In genomic region chr10:47112612-47113011, GRCh38 we compare ENCODE assay signal across 28 cellular contexts.
"Had no signal": no experiment of that assay in that cellular context is flagged by ENCODE, and none has a peak within 500 bp of the region (broad histone marks: within the 10 kb centered on the region; RNA-seq: fewer than 3 reads in every experiment).

No MANE protein-coding gene starts in this region.

- H3K9me3 ChIP-seq: neutrophil, ovary, psoas muscle, right lobe of liver, sigmoid colon, stomach, tibial artery, transverse colon, upper lobe of left lung had no signal

- H3K27me3 ChIP-seq: neutrophil, ovary, right lobe of liver, sigmoid colon, tibial artery, transverse colon, upper lobe of left lung had no signal

- H3K4me1 Mint-ChIP-seq: stimulated activated effector memory CD8-positive, alpha-beta T cell treated with anti-CD3 and anti-CD28 coated beads, Interleukin-12 subunit alpha, Interleukin-12 subunit beta, amount 100 ng/mL, for 72 hours had no signal

- H3K36me3 ChIP-seq: neutrophil, ovary, right lobe of liver, sigmoid colon, stomach, tibial artery, transverse colon, upper lobe of left lung had no signal

- H3K9me3 Mint-ChIP-seq: naive B cell; naive thymus-derived CD8-positive, alpha-beta T cell; natural killer cell treated with Interleukin-12 subunit alpha and Interleukin-12 subunit beta and Interleukin-15 and Interleukin-18, amount 100 ng/mL, for 72 hours; nephron progenitor cell; neural crest cell; stimulated activated effector memory CD8-positive, alpha-beta T cell treated with anti-CD3 and anti-CD28 coated beads, Interleukin-12 subunit alpha, Interleukin-12 subunit beta, amount 100 ng/mL, for 72 hours; stimulated activated naive B cell treated with anti-CD40 and anti-IgM and Interleukin-4, amounts not matched to agents 10 μg/mL and 1 μg/mL and 100 μg/mL, for 72 hours; stimulated activated naive CD8-positive, alpha-beta T cell treated with anti-CD3 and anti-CD28 coated beads, Interleukin-15, Interleukin-2, amounts not matched to agents 100 ng/mL and 50 ng/mL, for 24 hours had no signal

- ATAC-seq: naive thymus-derived CD8-positive, alpha-beta T cell; natural killer cell treated with Interleukin-12 subunit alpha and Interleukin-12 subunit beta and Interleukin-15 and Interleukin-18, amount 100 ng/mL, for 72 hours; psoas muscle; right cardiac atrium; right lobe of liver; stimulated activated effector memory CD8-positive, alpha-beta T cell treated with anti-CD3 and anti-CD28 coated beads, Interleukin-12 subunit alpha, Interleukin-12 subunit beta, amount 100 ng/mL, for 72 hours; stimulated activated naive B cell treated with anti-CD40 and anti-IgM and Interleukin-4, amounts not matched to agents 10 μg/mL and 1 μg/mL and 100 μg/mL, for 72 hours had no signal

- H3K27me3 Mint-ChIP-seq: naive thymus-derived CD8-positive, alpha-beta T cell; natural killer cell treated with Interleukin-12 subunit alpha and Interleukin-12 subunit beta and Interleukin-15 and Interleukin-18, amount 100 ng/mL, for 72 hours; stimulated activated naive CD8-positive, alpha-beta T cell treated with anti-CD3 and anti-CD28 coated beads, Interleukin-15, Interleukin-2, amounts not matched to agents 100 ng/mL and 50 ng/mL, for 24 hours had no signal

- H3K4me1 ChIP-seq: parathyroid adenoma, psoas muscle, right lobe of liver, stomach, transverse colon, upper lobe of left lung had no signal

- H3K27ac ChIP-seq: neutrophil, ovary, parathyroid adenoma, psoas muscle, right lobe of liver, sigmoid colon, stomach, tibial artery, transverse colon, upper lobe of left lung had no signal

- H3K4me3 Mint-ChIP-seq: naive B cell; naive thymus-derived CD8-positive, alpha-beta T cell; natural killer cell treated with Interleukin-12 subunit alpha and Interleukin-12 subunit beta and Interleukin-15 and Interleukin-18, amount 100 ng/mL, for 72 hours; nephron progenitor cell; neural crest cell; stimulated activated effector memory CD8-positive, alpha-beta T cell treated with anti-CD3 and anti-CD28 coated beads, Interleukin-12 subunit alpha, Interleukin-12 subunit beta, amount 100 ng/mL, for 72 hours; stimulated activated naive B cell treated with anti-CD40 and anti-IgM and Interleukin-4, amounts not matched to agents 10 μg/mL and 1 μg/mL and 100 μg/mL, for 72 hours; stimulated activated naive CD8-positive, alpha-beta T cell treated with anti-CD3 and anti-CD28 coated beads, Interleukin-15, Interleukin-2, amounts not matched to agents 100 ng/mL and 50 ng/mL, for 24 hours had no signal

- H3K4me3 ChIP-seq: ovary, psoas muscle, right lobe of liver, sigmoid colon, stomach, tibial artery, transverse colon, upper lobe of left lung had no signal

- H3K27ac Mint-ChIP-seq: naive thymus-derived CD8-positive, alpha-beta T cell; natural killer cell treated with Interleukin-12 subunit alpha and Interleukin-12 subunit beta and Interleukin-15 and Interleukin-18, amount 100 ng/mL, for 72 hours; nephron progenitor cell; progenitor cell of endocrine pancreas; stimulated activated effector memory CD8-positive, alpha-beta T cell treated with anti-CD3 and anti-CD28 coated beads, Interleukin-12 subunit alpha, Interleukin-12 subunit beta, amount 100 ng/mL, for 72 hours; stimulated activated naive B cell treated with anti-CD40 and anti-IgM and Interleukin-4, amounts not matched to agents 10 μg/mL and 1 μg/mL and 100 μg/mL, for 72 hours; stimulated activated naive CD8-positive, alpha-beta T cell treated with anti-CD3 and anti-CD28 coated beads, Interleukin-15, Interleukin-2, amounts not matched to agents 100 ng/mL and 50 ng/mL, for 24 hours had no signal

- H3K36me3 Mint-ChIP-seq: naive B cell; naive thymus-derived CD8-positive, alpha-beta T cell; natural killer cell treated with Interleukin-12 subunit alpha and Interleukin-12 subunit beta and Interleukin-15 and Interleukin-18, amount 100 ng/mL, for 72 hours; stimulated activated effector memory CD8-positive, alpha-beta T cell treated with anti-CD3 and anti-CD28 coated beads, Interleukin-12 subunit alpha, Interleukin-12 subunit beta, amount 100 ng/mL, for 72 hours; stimulated activated naive B cell treated with anti-CD40 and anti-IgM and Interleukin-4, amounts not matched to agents 10 μg/mL and 1 μg/mL and 100 μg/mL, for 72 hours had no signal

- DNase-seq: naive B cell; naive thymus-derived CD8-positive, alpha-beta T cell; nephron progenitor cell; nucleus accumbens; ovary; posterior cingulate gyrus; psoas muscle; right cardiac atrium; right lobe of liver; sigmoid colon; small intestine; stimulated activated CD4-positive, alpha-beta T cell treated with anti-CD3 and anti-CD28 coated beads, Interleukin-15, amount 100 ng/mL, for 24 hours; stimulated activated CD4-positive, alpha-beta T cell treated with anti-CD3 and anti-CD28 coated beads, Interleukin-2, amount 100 ng/mL, for 24 hours; stimulated activated CD4-positive, alpha-beta T cell treated with anti-CD3 and anti-CD28 coated beads, Interleukin-2, amount 100 ng/mL, for 48 hours; stimulated activated CD4-positive, alpha-beta T cell treated with anti-CD3 and anti-CD28 coated beads, Interleukin-4, amount 100 ng/mL, for 24 hours; stimulated activated naive B cell treated with anti-CD40 and anti-IgM and Interleukin-4, amounts not matched to agents 10 μg/mL and 1 μg/mL and 100 μg/mL, for 72 hours; stimulated activated naive CD4-positive, alpha-beta T cell treated with Interleukin-2 at 50 U/mL for 16 hours; stomach; tibial artery; transverse colon; upper lobe of left lung had no signal
